ENCODE assay signal across 8 cellular contexts in the genomic region with DNA sequence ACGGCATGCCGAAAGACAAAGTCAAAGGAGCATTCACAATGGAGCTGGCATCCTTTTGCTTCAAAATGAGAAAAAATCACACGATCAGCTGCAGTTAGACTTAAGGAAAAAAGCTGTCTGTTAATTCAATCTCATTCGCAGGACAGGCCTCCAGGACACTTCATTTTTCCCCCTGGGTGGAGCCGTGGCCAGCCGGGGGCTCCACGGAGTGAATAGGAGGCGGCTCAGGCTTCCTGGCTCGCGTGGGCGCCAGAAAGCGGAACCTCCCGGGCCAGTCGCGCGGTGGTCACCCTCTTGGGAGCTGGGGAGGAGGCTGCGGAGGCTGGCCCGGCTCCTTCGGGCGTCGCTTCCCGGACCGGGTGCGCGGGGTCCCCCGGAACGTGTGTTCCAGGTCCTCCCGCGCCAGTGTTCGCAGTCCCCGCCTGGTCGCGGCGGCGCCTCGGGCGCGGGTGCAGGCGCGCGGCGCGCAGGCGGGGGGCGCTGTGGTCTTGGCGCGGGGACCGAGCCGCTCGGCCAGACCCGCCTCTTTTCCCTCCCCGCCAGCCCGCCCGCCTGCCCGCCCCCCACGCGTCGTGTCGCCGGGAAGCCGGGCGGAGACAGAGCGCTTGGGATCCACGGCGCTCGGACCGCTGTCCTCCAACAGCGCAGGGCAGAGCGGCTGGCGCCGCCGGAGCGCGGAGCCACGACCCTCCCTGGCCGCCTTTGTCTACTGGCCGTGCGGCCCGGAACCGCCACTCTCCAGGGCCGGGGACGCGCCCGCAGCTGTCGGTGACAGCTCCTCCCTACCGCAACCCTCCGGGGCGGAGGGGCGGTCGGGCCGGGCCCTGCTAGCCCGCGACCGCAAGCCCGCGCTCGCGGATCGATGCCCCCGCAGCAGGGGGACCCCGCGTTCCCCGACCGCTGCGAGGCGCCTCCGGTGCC. TPM values are rescaled to one million over a fixed set of nuclear protein-coding genes. Genes with fewer than 3 reads are reported as not detected.
DNase-seq lines count a peak whose midpoint lies in the region; ATAC-seq and TF ChIP-seq lines count a peak whose summit lies in the region.

A gene (plus strand): TSS at position 599 of the 921 bp plus-strand sequence. CDS start 264 bp downstream, at position 863.

- peaks cover 2% of the 10 kb centered on the region for H3K27me3 Mint-ChIP-seq in endothelial cell (ENCODE audit: unreplicated experiment)

- peak within 1 kb of the TSS; percentile 94 for H3K4me3 Mint-ChIP-seq in endothelial cell (ENCODE audit: unreplicated experiment)

- no peaks in the 10 kb centered on the region for H3K9me3 ChIP-seq in mesodermal cell (ENCODE audit: control insufficient read depth, low read length)

- peaks cover 17% of the 10 kb centered on the region for H3K36me3 ChIP-seq in mesodermal cell (ENCODE audit: control insufficient read depth, insufficient read depth, low read length)

- no peaks in the 10 kb centered on the region for H3K9me3 Mint-ChIP-seq in endothelial cell (ENCODE audit: unreplicated experiment)

- TF ChIP-seq CTCF in endothelial cell (IDR thresholded peaks at IDR 0.05; ENCODE audit: unreplicated experiment) = peak; percentile 93

- WGBS in mesodermal cell (ENCODE audit: insufficient coverage in 2 of 2), 2 experiments = 2 to 4% methylated on average over 49 to 54 of the region's 107 CpGs

- DNase-seq in DMS114 treated with DMSO at 0.1 percent for 48 hours (lab: John Stamatoyannopoulos, UW; ENCODE audit: unreplicated experiment) (peak; percentile 52), NCI-H69 (lab: John Stamatoyannopoulos, UW) (peak; percentile 82), endothelial cell (ENCODE audit: low spot score) (peak; percentile 86)
- peak; percentile 12 for DNase-seq in activated CD8-positive, alpha-beta memory T cell treated with anti-CD3 and anti-CD28 coated beads, Interleukin-2, amount 50 U/mL, for 1 hour (ENCODE audit: extremely low read depth)
- DNase-seq in stimulated activated CD8-positive, alpha-beta memory T cell treated with anti-CD3 and anti-CD28 coated beads, Interleukin-15, amount 100 ng/mL, for 1 hour (ENCODE audit: low read depth) = peak; percentile 30

- peak within 1 kb of the TSS; percentile 68 for H3K4me3 ChIP-seq in mesodermal cell (ENCODE audit: extremely low read depth, insufficient read depth, low read length, poor library complexity, severe bottlenecking)

- peak within 1 kb of the TSS; percentile 1 for H3K27ac Mint-ChIP-seq in endothelial cell (ENCODE audit: unreplicated experiment)

- H3K27ac ChIP-seq in mesodermal cell (ENCODE audit: low read depth, low read length, severe bottlenecking) = no peak within 1 kb of the TSS

- peak; percentile 59 for ATAC-seq in HG02798 (IDR thresholded peaks at IDR 0.05; ENCODE audit: poor library complexity, unreplicated experiment)
- ATAC-seq in HG03039 (IDR thresholded peaks at IDR 0.05; ENCODE audit: unreplicated experiment) = no peak

- peaks cover 17% of the 10 kb centered on the region for H3K4me1 Mint-ChIP-seq in endothelial cell (ENCODE audit: unreplicated experiment)

- H3K36me3 Mint-ChIP-seq in endothelial cell (ENCODE audit: low read depth, unreplicated experiment) = no peaks in the 10 kb centered on the region

- peaks cover 4% of the 10 kb centered on the region for H3K4me1 ChIP-seq in mesodermal cell (ENCODE audit: control insufficient read depth, insufficient read depth, low read length, poor library complexity, severe bottlenecking)

RNA-seq across cellular contexts. Expression of the gene that starts here (rescaled TPM):
- 10.2 TPM for total RNA-seq in endothelial cell (ENCODE audit: unreplicated experiment)
- polyA plus RNA-seq in mesodermal cell (2013, experiment 1 of 2) = 21.3 TPM
- 22.2 TPM for polyA plus RNA-seq in mesodermal cell (2013, experiment 2 of 2)

Comparison
In these comparisons a context has a peak if more than half of its experiments do, and no peak if none do; other contexts are left out.
1. DNase-seq: peak in every context shown above with its lines; median percentile 86 in endothelial cell; 82 in NCI-H69; 52 in DMS114 treated with DMSO at 0.1 percent for 48 hours; 30 in stimulated activated CD8-positive, alpha-beta memory T cell treated with anti-CD3 and anti-CD28 coated beads, Interleukin-15, amount 100 ng/mL, for 1 hour; 12 in activated CD8-positive, alpha-beta memory T cell treated with anti-CD3 and anti-CD28 coated beads, Interleukin-2, amount 50 U/mL, for 1 hour.